9 cellular contexts compared by ENCODE assay signal in the genomic region with DNA sequence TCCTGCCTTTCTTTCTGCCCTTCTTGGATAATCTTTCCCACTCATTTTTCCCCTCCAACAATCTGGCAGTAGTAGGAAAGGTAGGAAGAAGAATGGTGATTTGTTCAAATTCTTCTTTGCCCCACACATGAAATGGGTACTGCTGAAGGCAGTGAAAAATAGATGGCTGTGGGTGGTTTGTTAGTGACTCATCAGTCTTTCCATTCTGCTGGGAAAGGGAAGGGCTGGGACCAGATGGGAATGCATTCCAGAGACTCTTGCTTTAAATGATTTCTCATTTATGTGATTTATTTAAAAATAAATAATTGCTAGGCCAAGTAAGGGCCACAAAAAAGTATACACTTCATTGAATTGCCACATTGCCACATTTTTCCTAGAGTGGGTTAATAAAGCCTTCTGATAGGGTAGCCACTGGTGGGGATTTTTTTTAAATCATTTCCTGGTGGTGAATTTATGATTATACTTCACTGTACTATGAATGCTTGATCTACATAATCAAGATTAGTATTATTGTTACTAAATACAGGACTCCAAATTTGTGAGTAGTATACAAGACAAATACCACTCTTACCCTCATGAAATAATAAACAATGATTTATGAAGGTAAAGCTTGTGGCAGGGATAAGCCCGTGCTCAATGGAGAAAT.
DNase-seq lines count a peak whose midpoint lies in the region; ATAC-seq and TF ChIP-seq lines count a peak whose summit lies in the region.
"Had no signal": no experiment of that assay in that cellular context is flagged by ENCODE, and none has a peak within 500 bp of the region (broad histone marks: within the 10 kb centered on the region; RNA-seq: fewer than 3 reads in every experiment).

No MANE protein-coding gene starts in this region.

- TF ChIP-seq EP300 in gastroesophageal sphincter (IDR thresholded peaks at IDR 0.05): no peak

- peaks cover 17 to 55% (median 20%) of the 10 kb centered on the region in 3 donors for H3K4me1 ChIP-seq in gastroesophageal sphincter

- H3K9me3 Mint-ChIP-seq in activated CD4-positive, alpha-beta memory T cell treated with anti-CD3 and anti-CD28 coated beads for 36 hours: peaks cover 23% of the 10 kb centered on the region

- peak; percentile 22 for DNase-seq in G401 (ENCODE audit: low spot score)
- peak; percentile 42 for DNase-seq in T1000 (lab: John Stamatoyannopoulos, UW)
- peak; percentile 95 for DNase-seq in renal cortical epithelial cell (ENCODE audit: low read depth)
- no peak for DNase-seq in GOT3 (lab: John Stamatoyannopoulos, UW)
- DNase-seq in activated CD4-positive, alpha-beta memory T cell treated with anti-CD3 and anti-CD28 coated beads for 36 hours: no peak
- no peak for DNase-seq in HEK293T (ENCODE audit: extremely low spot score)
- DNase-seq: retina had no signal

- ATAC-seq in gastroesophageal sphincter (peak; percentile 79), GM21390 (IDR thresholded peaks at IDR 0.05; ENCODE audit: unreplicated experiment) (no peak)

- peak overlapping the region; percentile 35 to 74 (median 65) for H3K27ac ChIP-seq in gastroesophageal sphincter

- no peak for TF ChIP-seq POLR2A in gastroesophageal sphincter (IDR thresholded peaks at IDR 0.05)

- H3K9me3 ChIP-seq in gastroesophageal sphincter: no peaks in the 10 kb centered on the region

- CTCF ChIA-PET in activated CD4-positive, alpha-beta memory T cell treated with anti-CD3 and anti-CD28 coated beads for 36 hours (lab: Charles Lee): no interaction called here
- CTCF ChIA-PET in HEK293T (lab: Yijun Ruan, JAX): no interaction called here

- no peak for TF ChIP-seq CTCF in gastroesophageal sphincter (IDR thresholded peaks at IDR 0.05)

- WGBS in gastroesophageal sphincter (ENCODE audit: low coverage in 1 of 2), 2 donors: 33 to 45% methylated on average over 1 of the region's 1 CpG

- H3K4me1 Mint-ChIP-seq in activated CD4-positive, alpha-beta memory T cell treated with anti-CD3 and anti-CD28 coated beads for 36 hours (ENCODE audit: low read depth): peaks cover 7% of the 10 kb centered on the region

- POLR2A ChIA-PET in activated CD4-positive, alpha-beta memory T cell treated with anti-CD3 and anti-CD28 coated beads for 36 hours (lab: Charles Lee): no interaction called here
- POLR2A ChIA-PET in HEK293T (lab: Yijun Ruan, JAX): interaction anchor here (1.2 kb wide), 1 partner anchor 42 kb away, joined by 3 read pairs; no protein-coding TSS in a partner anchor

- intact Hi-C loops in activated CD4-positive, alpha-beta memory T cell treated with anti-CD3 and anti-CD28 coated beads for 36 hours (cut with micrococcal nuclease): no loop called here

- H3K27me3 ChIP-seq in gastroesophageal sphincter: no peaks in the 10 kb centered on the region

- in situ Hi-C loops in G401 (cut with HindIII; ENCODE audit: low sequenced_read_pairs): no loop called here

- H3K27me3 Mint-ChIP-seq in activated CD4-positive, alpha-beta memory T cell treated with anti-CD3 and anti-CD28 coated beads for 36 hours: no peaks in the 10 kb centered on the region

- H3K36me3 Mint-ChIP-seq in activated CD4-positive, alpha-beta memory T cell treated with anti-CD3 and anti-CD28 coated beads for 36 hours: peaks cover 23% of the 10 kb centered on the region

- no peaks in the 10 kb centered on the region for H3K36me3 ChIP-seq in gastroesophageal sphincter

- H3K27ac Mint-ChIP-seq in activated CD4-positive, alpha-beta memory T cell treated with anti-CD3 and anti-CD28 coated beads for 36 hours: no peak overlapping the region

- no peak overlapping the region for H3K4me3 ChIP-seq in gastroesophageal sphincter

- H3K4me3 Mint-ChIP-seq in activated CD4-positive, alpha-beta memory T cell treated with anti-CD3 and anti-CD28 coated beads for 36 hours: no peak overlapping the region

TF ChIP-seq in HEK293T, 16 proteins besides CTCF, POLR2A, EP300 and RAD21:
- TF ChIP-seq, protein P1, sequence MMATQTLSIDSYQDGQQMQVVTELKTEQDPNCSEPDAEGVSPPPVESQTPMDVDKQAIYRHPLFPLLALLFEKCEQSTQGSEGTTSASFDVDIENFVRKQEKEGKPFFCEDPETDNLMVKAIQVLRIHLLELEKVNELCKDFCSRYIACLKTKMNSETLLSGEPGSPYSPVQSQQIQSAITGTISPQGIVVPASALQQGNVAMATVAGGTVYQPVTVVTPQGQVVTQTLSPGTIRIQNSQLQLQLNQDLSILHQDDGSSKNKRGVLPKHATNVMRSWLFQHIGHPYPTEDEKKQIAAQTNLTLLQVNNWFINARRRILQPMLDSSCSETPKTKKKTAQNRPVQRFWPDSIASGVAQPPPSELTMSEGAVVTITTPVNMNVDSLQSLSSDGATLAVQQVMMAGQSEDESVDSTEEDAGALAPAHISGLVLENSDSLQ (IDR thresholded peaks at IDR 0.05): no peak
- TF ChIP-seq FOXM1 (IDR thresholded peaks at IDR 0.05; ENCODE audit: borderline replicate concordance) (no peak), ARNT (IDR thresholded peaks at IDR 0.05) (no peak), SP1 (IDR thresholded peaks at IDR 0.05) (no peak), FOXK2 (IDR thresholded peaks at IDR 0.05) (no peak)

Comparison
In these comparisons a context has a peak if more than half of its experiments do, and no peak if none do; other contexts are left out.
1. DNase-seq: peak in G401 (single experiment), T1000 (single experiment) and renal cortical epithelial cell (single experiment); none in GOT3 (single experiment), activated CD4-positive, alpha-beta memory T cell treated with anti-CD3 and anti-CD28 coated beads for 36 hours (single experiment) and HEK293T (single experiment).